Comparison of ENCODE assay signal across 9 cellular contexts in genomic region chr19:55486043-55486970, GRCh38. TPM values are rescaled to one million over a fixed set of nuclear protein-coding genes. Genes with fewer than 3 reads are reported as not detected.
DNase-seq lines count a peak whose midpoint lies in the region; ATAC-seq, FAIRE-seq and TF ChIP-seq lines count a peak whose summit lies in the region.
"Had no signal": no experiment of that assay in that cellular context is flagged by ENCODE, and none has a peak within 500 bp of the region (broad histone marks: within the 10 kb centered on the region; RNA-seq: fewer than 3 reads in every experiment).

No MANE protein-coding gene starts in this region.

- H3K4me3 Mint-ChIP-seq in activated CD4-positive, alpha-beta memory T cell treated with anti-CD3 and anti-CD28 coated beads for 36 hours = peak overlapping the region; percentile 71
- H3K4me3 Mint-ChIP-seq in stimulated activated effector memory CD8-positive, alpha-beta T cell treated with anti-CD3 and anti-CD28 coated beads, Interleukin-12 subunit alpha, Interleukin-12 subunit beta, amount 100 ng/mL, for 72 hours = peak overlapping the region; percentile 68

- peaks cover 15% of the 10 kb centered on the region for H3K4me1 Mint-ChIP-seq in activated CD4-positive, alpha-beta memory T cell treated with anti-CD3 and anti-CD28 coated beads for 36 hours (ENCODE audit: low read depth)
- peaks cover 24% of the 10 kb centered on the region for H3K4me1 Mint-ChIP-seq in stimulated activated effector memory CD8-positive, alpha-beta T cell treated with anti-CD3 and anti-CD28 coated beads, Interleukin-12 subunit alpha, Interleukin-12 subunit beta, amount 100 ng/mL, for 72 hours

- CTCF ChIA-PET in activated CD4-positive, alpha-beta memory T cell treated with anti-CD3 and anti-CD28 coated beads for 36 hours (lab: Charles Lee) = interaction anchor here (1.1 to 3.5 kb wide), 4 partner anchors 9 to 19 kb away, joined by 4 to 26 read pairs (median 12); partner anchors contain the start of gene ZNF628

- no peaks in the 10 kb centered on the region for H3K27me3 ChIP-seq in H7 (ENCODE audit: control insufficient read depth, insufficient read depth, low read length)

- no peaks in the 10 kb centered on the region for H3K36me3 ChIP-seq in H7 (replicated peaks; ENCODE audit: control insufficient read depth, insufficient read depth, low read length)

- H3K27me3 Mint-ChIP-seq in activated CD4-positive, alpha-beta memory T cell treated with anti-CD3 and anti-CD28 coated beads for 36 hours = peaks cover 3% of the 10 kb centered on the region

- no peak for FAIRE-seq in H54 (lab: Jason Lieb, UNC)

- ATAC-seq in left cardiac atrium (peak in 1 of 2 donors; percentile 12), HG02571 (IDR thresholded peaks at IDR 0.05; ENCODE audit: unreplicated experiment) (no peak)
- no peak for ATAC-seq in stimulated activated effector memory CD8-positive, alpha-beta T cell treated with anti-CD3 and anti-CD28 coated beads, Interleukin-12 subunit alpha, Interleukin-12 subunit beta, amount 100 ng/mL, for 72 hours

- no peak for TF ChIP-seq POLR2A in H54 (IDR thresholded peaks at IDR 0.05; ENCODE audit: low read depth, low read length)

- H3K36me3 Mint-ChIP-seq in activated CD4-positive, alpha-beta memory T cell treated with anti-CD3 and anti-CD28 coated beads for 36 hours = no peaks in the 10 kb centered on the region
- H3K36me3 Mint-ChIP-seq in stimulated activated effector memory CD8-positive, alpha-beta T cell treated with anti-CD3 and anti-CD28 coated beads, Interleukin-12 subunit alpha, Interleukin-12 subunit beta, amount 100 ng/mL, for 72 hours = peaks cover 20% of the 10 kb centered on the region

- no peak overlapping the region for H3K27ac Mint-ChIP-seq in activated CD4-positive, alpha-beta memory T cell treated with anti-CD3 and anti-CD28 coated beads for 36 hours
- H3K27ac Mint-ChIP-seq in stimulated activated effector memory CD8-positive, alpha-beta T cell treated with anti-CD3 and anti-CD28 coated beads, Interleukin-12 subunit alpha, Interleukin-12 subunit beta, amount 100 ng/mL, for 72 hours = peak overlapping the region; percentile 87

- POLR2A ChIA-PET in activated CD4-positive, alpha-beta memory T cell treated with anti-CD3 and anti-CD28 coated beads for 36 hours (lab: Charles Lee) = interaction anchor here (1.9 to 3.4 kb wide), 2 partner anchors 10 to 79 kb away, joined by 5 to 23 read pairs; partner anchors contain the start of genes UBE2S and ZNF628

- H3K9me3 Mint-ChIP-seq in activated CD4-positive, alpha-beta memory T cell treated with anti-CD3 and anti-CD28 coated beads for 36 hours = no peaks in the 10 kb centered on the region
- no peaks in the 10 kb centered on the region for H3K9me3 Mint-ChIP-seq in stimulated activated effector memory CD8-positive, alpha-beta T cell treated with anti-CD3 and anti-CD28 coated beads, Interleukin-12 subunit alpha, Interleukin-12 subunit beta, amount 100 ng/mL, for 72 hours

- no peak overlapping the region for H3K4me3 ChIP-seq in H7 (ENCODE audit: insufficient read depth, low read depth, low read length)

- intact Hi-C loops in activated CD4-positive, alpha-beta memory T cell treated with anti-CD3 and anti-CD28 coated beads for 36 hours (cut with micrococcal nuclease) = no loop called here
- intact Hi-C loops in left cardiac atrium (cut with DNase I) = no loop called here

- peak; percentile 73 for DNase-seq in H7
- no peak for DNase-seq in activated CD4-positive, alpha-beta memory T cell treated with anti-CD3 and anti-CD28 coated beads for 36 hours
- DNase-seq in left cardiac atrium = peak; percentile 48
- no peak for DNase-seq in stimulated activated effector memory CD8-positive, alpha-beta T cell treated with anti-CD3 and anti-CD28 coated beads, Interleukin-12 subunit alpha, Interleukin-12 subunit beta, amount 100 ng/mL, for 72 hours (ENCODE audit: low spot score in 2 of 2)
- DNase-seq in GOT3 (lab: John Stamatoyannopoulos, UW) = no peak
- DNase-seq in H54 (ENCODE audit: insufficient read length, low spot score) = no peak
- no peak for DNase-seq in amniotic stem cell (lab: John Stamatoyannopoulos, UW)
- DNase-seq: activated CD8-positive, alpha-beta memory T cell treated with anti-CD3 and anti-CD28 coated beads for 24 hours had no signal

RNA-seq across cellular contexts. Expression of gene NAT14, which starts 1.3 kb away (rescaled TPM):
- total RNA-seq in H7 (2014; rRNA removed; shearing (Covaris generic)) = 56.0 and 71.2 TPM in 2 replicates
- 10 to 100 TPM in 1 of 2 experiments, 1 to 10 TPM in 1; 8.5 to 12.9 TPM for total RNA-seq in activated CD4-positive, alpha-beta memory T cell treated with anti-CD3 and anti-CD28 coated beads for 36 hours
- total RNA-seq in left cardiac atrium = 10 to 100 TPM in 1 of 2 donors, 1 to 10 TPM in 1; 9.2 to 13.7 TPM

RNA-seq across cellular contexts. Expression of gene SSC5D, which starts 1.9 kb away (rescaled TPM):
- total RNA-seq in H7 (2014; rRNA removed; shearing (Covaris generic)) = 0.48 and 0.87 TPM in 2 replicates
- under 1 TPM in 1 of 2 experiments, not detected in 1; 0.33 TPM for total RNA-seq in activated CD4-positive, alpha-beta memory T cell treated with anti-CD3 and anti-CD28 coated beads for 36 hours
- 1 to 10 TPM; 5.7 to 6.7 TPM for total RNA-seq in left cardiac atrium

RNA-seq across cellular contexts. Expression of gene ZNF628, which starts 9.9 kb away (rescaled TPM):
- total RNA-seq in H7 (2014; rRNA removed; shearing (Covaris generic)) = 5.8 and 8.1 TPM in 2 replicates
- 1 to 10 TPM; 5.8 to 6.9 TPM for total RNA-seq in activated CD4-positive, alpha-beta memory T cell treated with anti-CD3 and anti-CD28 coated beads for 36 hours
- 1 to 10 TPM; 5.3 to 9.0 TPM for total RNA-seq in left cardiac atrium

RNA-seq across cellular contexts. Expression of gene C19orf85, which starts 21.8 kb away (rescaled TPM):
- 1.6 and 3.7 TPM in 2 replicates for total RNA-seq in H7 (2014; rRNA removed; shearing (Covaris generic))
- total RNA-seq in activated CD4-positive, alpha-beta memory T cell treated with anti-CD3 and anti-CD28 coated beads for 36 hours = not detected
- total RNA-seq in left cardiac atrium = not detected

RNA-seq across cellular contexts. Expression of gene ISOC2, which starts 24.9 kb away (rescaled TPM):
- 178 and 185 TPM in 2 replicates for total RNA-seq in H7 (2014; rRNA removed; shearing (Covaris generic))
- total RNA-seq in activated CD4-positive, alpha-beta memory T cell treated with anti-CD3 and anti-CD28 coated beads for 36 hours = 10 to 100 TPM; 24.6 to 24.7 TPM
- total RNA-seq in left cardiac atrium = 10 to 100 TPM; 58.4 to 60.5 TPM

Comparison
In these comparisons a context has a peak if more than half of its experiments do, and no peak if none do; other contexts are left out.
1. DNase-seq: peak in H7 (single experiment) and left cardiac atrium (single experiment); none in activated CD4-positive, alpha-beta memory T cell treated with anti-CD3 and anti-CD28 coated beads for 36 hours (single experiment), stimulated activated effector memory CD8-positive, alpha-beta T cell treated with anti-CD3 and anti-CD28 coated beads, Interleukin-12 subunit alpha, Interleukin-12 subunit beta, amount 100 ng/mL, for 72 hours (0 of 2), GOT3 (single experiment), H54 (single experiment) and amniotic stem cell (single experiment).